8 cellular contexts compared by ENCODE assay signal in the genomic region with DNA sequence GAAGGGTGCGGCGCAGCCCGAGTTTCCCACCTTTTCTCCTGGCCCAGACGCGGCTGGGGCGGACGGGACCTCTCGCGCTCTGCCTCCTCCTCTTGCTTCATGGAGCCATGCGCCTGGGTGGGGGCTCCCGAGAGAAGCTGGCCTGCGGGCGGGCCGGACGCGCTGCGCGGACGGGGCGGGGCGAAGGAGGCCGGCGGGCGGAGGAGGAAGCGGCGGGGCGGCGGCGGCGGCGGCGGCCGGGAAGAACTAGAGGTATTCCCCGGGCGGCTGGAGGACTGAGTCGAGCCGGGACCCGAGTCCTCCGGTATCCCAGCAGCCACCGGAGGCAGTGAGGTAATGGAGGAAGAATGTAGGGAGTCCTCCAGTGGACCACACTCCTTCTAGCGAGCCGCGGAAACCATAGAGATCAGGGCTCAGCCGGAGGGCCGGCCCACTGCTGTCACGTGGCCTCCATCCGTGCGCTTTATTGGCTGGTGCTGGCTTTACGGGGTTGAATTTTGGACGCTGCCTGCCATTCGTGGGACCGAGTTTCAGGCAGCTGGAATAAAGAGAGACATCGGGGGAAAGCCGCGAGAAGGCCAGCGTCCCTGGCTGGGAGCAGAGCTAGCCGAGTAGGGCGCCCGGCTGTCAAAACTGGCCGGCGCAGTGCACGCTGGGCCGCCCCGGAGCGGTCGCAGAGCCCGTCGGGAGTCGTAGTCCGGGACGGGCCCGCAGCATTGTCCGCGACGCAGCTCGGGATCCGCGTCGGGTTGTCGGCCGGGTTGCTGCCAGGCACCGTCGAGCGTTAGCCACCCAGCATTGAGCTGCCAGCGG. TPM values are rescaled to one million over a fixed set of nuclear protein-coding genes. Genes with fewer than 3 reads are reported as not detected.
DNase-seq lines count a peak whose midpoint lies in the region; ATAC-seq and TF ChIP-seq lines count a peak whose summit lies in the region.
"Not testable (repeated sequence)": the region's sequence is repeated elsewhere in the genome, so short reads cannot be mapped to it uniquely, and the experiment has no call there.

A gene (minus strand): TSS at position 177 of the 813 bp plus-strand sequence. CDS start 11,722 bp downstream, outside the sequence.

- H3K4me1 Mint-ChIP-seq in activated T-helper 1 cell treated with anti-CD3 and anti-CD28 coated beads, Interleukin-12 subunit alpha, Interleukin-12 subunit beta, Interleukin-2, Interleukin-4 antibody, amounts not matched to agents 30 ng/mL and 10 ng/mL and 1 ng/mL, durations not matched to agents 14 hours and 24 hours and 36 hours (ENCODE audit: low read depth): peaks cover 41% of the 10 kb centered on the region

- no CpG with 5 or more reads among the region's 85 CpGs for WGBS in esophagus muscularis mucosa

- intact Hi-C loops in activated T-helper 1 cell treated with anti-CD3 and anti-CD28 coated beads, Interleukin-12 subunit alpha, Interleukin-12 subunit beta, Interleukin-2, Interleukin-4 antibody, amounts not matched to agents 30 ng/mL and 10 ng/mL and 1 ng/mL, durations not matched to agents 14 hours and 24 hours and 36 hours (cut with micrococcal nuclease): loop anchor here (1.0 to 10.0 kb wide), 4 partner anchors 141 to 439 kb away; a partner anchor contains a TSS
- intact Hi-C loops in esophagus muscularis mucosa (cut with DNase I): loop anchor here (5.0 to 10.0 kb wide), 2 partner anchors 141 to 209 kb away; a partner anchor contains a TSS

- TF ChIP-seq EP300 in esophagus muscularis mucosa (IDR thresholded peaks at IDR 0.05): not testable (repeated sequence)

- not testable (repeated sequence) for H3K9me3 ChIP-seq in HUES6 (ENCODE audit: control insufficient read depth, insufficient read depth, low read depth, low read length); esophagus muscularis mucosa; mucosa of rectum (ENCODE audit: control insufficient read depth in 2 of 2, low read length in 2 of 2)

- H3K9me3 Mint-ChIP-seq in activated T-helper 1 cell treated with anti-CD3 and anti-CD28 coated beads, Interleukin-12 subunit alpha, Interleukin-12 subunit beta, Interleukin-2, Interleukin-4 antibody, amounts not matched to agents 30 ng/mL and 10 ng/mL and 1 ng/mL, durations not matched to agents 14 hours and 24 hours and 36 hours: not testable (repeated sequence)

- peak within 1 kb of the TSS; percentile 95 for H3K27ac Mint-ChIP-seq in activated T-helper 1 cell treated with anti-CD3 and anti-CD28 coated beads, Interleukin-12 subunit alpha, Interleukin-12 subunit beta, Interleukin-2, Interleukin-4 antibody, amounts not matched to agents 30 ng/mL and 10 ng/mL and 1 ng/mL, durations not matched to agents 14 hours and 24 hours and 36 hours

- TF ChIP-seq POLR2A in Raji (IDR thresholded peaks at IDR 0.05; ENCODE audit: insufficient read depth, low read depth, low read length): peak; percentile 38; the same call in 1 of the 2 replicates
- not testable (repeated sequence) for TF ChIP-seq POLR2A in esophagus muscularis mucosa (IDR thresholded peaks at IDR 0.05; ENCODE audit: low read depth)

- TF ChIP-seq CTCF in esophagus muscularis mucosa (IDR thresholded peaks at IDR 0.05): not testable (repeated sequence)

- H3K36me3 Mint-ChIP-seq in activated T-helper 1 cell treated with anti-CD3 and anti-CD28 coated beads, Interleukin-12 subunit alpha, Interleukin-12 subunit beta, Interleukin-2, Interleukin-4 antibody, amounts not matched to agents 30 ng/mL and 10 ng/mL and 1 ng/mL, durations not matched to agents 14 hours and 24 hours and 36 hours (ENCODE audit: low read depth): peaks cover 27% of the 10 kb centered on the region

- H3K4me1 ChIP-seq in HUES6 (ENCODE audit: control insufficient read depth, insufficient read depth, low read length) (peaks cover 16% of the 10 kb centered on the region), esophagus muscularis mucosa (peaks cover 41 to 57% (median 53%) of the 10 kb centered on the region in 4 donors), mucosa of rectum (ENCODE audit: control insufficient read depth in 2 of 2, insufficient read depth in 2 of 2, low read length in 2 of 2) (peaks cover 14% of the 10 kb centered on the region in 2 donors)

- peak; percentile 26 for DNase-seq in DMS 273 treated with DMSO at 0.1 percent for 48 hours (lab: John Stamatoyannopoulos, UW)
- DNase-seq in activated T-helper 1 cell treated with anti-CD3 and anti-CD28 coated beads, Interleukin-12 subunit alpha, Interleukin-12 subunit beta, Interleukin-2, Interleukin-4 antibody, amounts not matched to agents 30 ng/mL and 10 ng/mL and 1 ng/mL, durations not matched to agents 14 hours and 24 hours and 36 hours (ENCODE audit: low spot score): peak; percentile 77
- DNase-seq in esophagus muscularis mucosa (ENCODE audit: extremely low spot score): not testable (repeated sequence)
- peak; percentile 51 to 58 for DNase-seq in stimulated activated CD8-positive, alpha-beta memory T cell treated with anti-CD3 and anti-CD28 coated beads, Interleukin-2, amount 100 ng/mL, for 48 hours (ENCODE audit: low read depth in 2 of 2)

- peak within 1 kb of the TSS; percentile 98 for H3K4me3 Mint-ChIP-seq in activated T-helper 1 cell treated with anti-CD3 and anti-CD28 coated beads, Interleukin-12 subunit alpha, Interleukin-12 subunit beta, Interleukin-2, Interleukin-4 antibody, amounts not matched to agents 30 ng/mL and 10 ng/mL and 1 ng/mL, durations not matched to agents 14 hours and 24 hours and 36 hours

- H3K9ac ChIP-seq in HUES6 (ENCODE audit: low read length): peak within 1 kb of the TSS; percentile 83
- peak within 1 kb of the TSS; percentile 52 to 79 for H3K9ac ChIP-seq in mucosa of rectum (ENCODE audit: low read depth in 1 of 2, low read length in 2 of 2)

- peak; percentile 91 for ATAC-seq in GM21529 (IDR thresholded peaks at IDR 0.05; ENCODE audit: unreplicated experiment)

- H3K27me3 ChIP-seq in HUES6 (ENCODE audit: control insufficient read depth, insufficient read depth, low read length); esophagus muscularis mucosa; mucosa of rectum (ENCODE audit: control insufficient read depth in 2 of 2, insufficient read depth in 2 of 2, low read length in 2 of 2): not testable (repeated sequence)

- H3K27me3 Mint-ChIP-seq in activated T-helper 1 cell treated with anti-CD3 and anti-CD28 coated beads, Interleukin-12 subunit alpha, Interleukin-12 subunit beta, Interleukin-2, Interleukin-4 antibody, amounts not matched to agents 30 ng/mL and 10 ng/mL and 1 ng/mL, durations not matched to agents 14 hours and 24 hours and 36 hours (ENCODE audit: insufficient read depth): not testable (repeated sequence)

- H3K4me3 ChIP-seq in HUES6 (ENCODE audit: low read depth, low read length): peak within 1 kb of the TSS; percentile 86
- peak within 1 kb of the TSS; percentile 66 to 83 (median 71) for H3K4me3 ChIP-seq in esophagus muscularis mucosa
- peak within 1 kb of the TSS; percentile 67 to 71 for H3K4me3 ChIP-seq in mucosa of rectum (ENCODE audit: low read length in 2 of 2)

- H3K27ac ChIP-seq in HUES6 (ENCODE audit: low read depth, low read length): not testable (repeated sequence)
- H3K27ac ChIP-seq in esophagus muscularis mucosa (replicated peaks in 1 of 4) (peak within 1 kb of the TSS; percentile 91 to 93 (median 92)), mucosa of rectum (ENCODE audit: low read depth in 2 of 2, low read length in 2 of 2) (peak within 1 kb of the TSS; percentile 84 to 88)

- H3K36me3 ChIP-seq in HUES6 (ENCODE audit: control insufficient read depth, insufficient read depth, low read length): peaks cover 29% of the 10 kb centered on the region
- H3K36me3 ChIP-seq in esophagus muscularis mucosa: peaks cover 0 to 27% (median 12%) of the 10 kb centered on the region in 4 donors
- not testable (repeated sequence) for H3K36me3 ChIP-seq in mucosa of rectum (ENCODE audit: control insufficient read depth in 2 of 2, insufficient read depth in 2 of 2, low read length in 2 of 2)

RNA-seq across cellular contexts. Expression of the gene that starts here (rescaled TPM):
- 21.6 and 22.2 TPM in 2 replicates for total RNA-seq in activated T-helper 1 cell treated with anti-CD3 and anti-CD28 coated beads, Interleukin-12 subunit alpha, Interleukin-12 subunit beta, Interleukin-2, Interleukin-4 antibody, amounts not matched to agents 30 ng/mL and 10 ng/mL and 1 ng/mL, durations not matched to agents 14 hours and 24 hours and 36 hours
- 10 to 100 TPM; 10.4 to 13.2 (median 11.4) TPM for total RNA-seq in esophagus muscularis mucosa
